1 cellular context compared by ENCODE assay signal in genomic region chr1:234504969-234505773, GRCh38.
TF ChIP-seq lines count a peak whose summit lies in the region.

No MANE protein-coding gene starts in this region.

TF ChIP-seq in IMR-90, 13 proteins besides CTCF, POLR2A, EP300 and RAD21:
- no peak for TF ChIP-seq CHD1 (IDR thresholded peaks at IDR 0.05; ENCODE audit: low read depth, low read length)
- TF ChIP-seq BHLHE40 (IDR thresholded peaks at IDR 0.05; ENCODE audit: low read depth, low read length) = no peak
- TF ChIP-seq NFE2L2 (IDR thresholded peaks at IDR 0.05; ENCODE audit: low read depth, low read length) = no peak
